In the genomic region with DNA sequence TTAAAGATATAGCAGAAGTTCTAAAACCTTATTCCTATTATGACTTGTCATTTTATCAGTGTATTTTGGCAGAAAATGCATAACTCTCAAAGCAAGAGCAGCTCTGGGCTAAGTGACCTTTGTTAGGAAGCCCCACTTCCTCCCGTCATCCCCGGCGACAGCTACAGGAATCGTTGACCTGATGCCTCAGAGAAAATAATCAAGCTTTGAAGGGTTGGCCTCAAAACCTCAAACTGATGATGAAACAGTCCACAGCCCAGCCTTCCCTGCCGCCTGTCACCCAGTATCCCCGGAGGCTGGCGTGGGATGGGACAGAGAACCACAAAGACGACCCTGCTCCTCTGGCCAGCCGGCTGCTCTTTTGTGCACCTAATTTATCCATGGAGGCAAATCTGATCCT, we compare ENCODE assay signal across 14 cellular contexts.
DNase-seq lines count a peak whose midpoint lies in the region; ATAC-seq and TF ChIP-seq lines count a peak whose summit lies in the region.
"Had no signal": no experiment of that assay in that cellular context is flagged by ENCODE, and none has a peak within 500 bp of the region (broad histone marks: within the 10 kb centered on the region; RNA-seq: fewer than 3 reads in every experiment).

No MANE protein-coding gene starts in this region.

- 5 to 17% (median 8%) methylated on average over 9 of the region's 9 CpGs for WGBS in spleen, 5 donors

- no peak overlapping the region for H3K4me2 ChIP-seq in fibroblast of lung (ENCODE audit: extremely low read depth, insufficient read depth, low read length)
- H3K4me2 ChIP-seq: PC-9 had no signal

- H3K9me3 ChIP-seq in fibroblast of lung (ENCODE audit: control insufficient read depth, insufficient read depth, low read depth, low read length): no peaks in the 10 kb centered on the region
- no peaks in the 10 kb centered on the region for H3K9me3 ChIP-seq in spleen

- TF ChIP-seq POLR2A in spleen (IDR thresholded peaks at IDR 0.05): no peak

- H2AFZ ChIP-seq in fibroblast of lung (ENCODE audit: low read length): peak overlapping the region; percentile 12
- H2AFZ ChIP-seq: PC-9 had no signal

- ATAC-seq in activated CD4-positive, CD25-positive, alpha-beta regulatory T cell treated with anti-CD3 and anti-CD28 coated beads, Interleukin-2, amount 50 U/mL, for 24 hours: no peak
- ATAC-seq in HG03175 (IDR thresholded peaks at IDR 0.05; ENCODE audit: unreplicated experiment): no peak

- intact Hi-C loops in spleen (cut with DNase I; ENCODE audit: low total_unique reads): no loop called here

- H3K36me3 ChIP-seq in fibroblast of lung (ENCODE audit: control insufficient read depth, insufficient read depth, low read length): no peaks in the 10 kb centered on the region
- H3K36me3 ChIP-seq in spleen: no peaks in the 10 kb centered on the region

- H3K4me3 ChIP-seq in fibroblast of lung (replicated peaks in 1 of 4; ENCODE audit: control extremely low read depth in 1 of 4, insufficient read depth in 1 of 4, low read depth in 3 of 4, low read length in 4 of 4) (no peak overlapping the region), spleen (no peak overlapping the region)
- H3K4me3 ChIP-seq: PC-9, skin epidermis had no signal

- H3K27me3 ChIP-seq in fibroblast of lung (ENCODE audit: control insufficient read depth, insufficient read depth, low read length) (no peaks in the 10 kb centered on the region), spleen (replicated peaks in 1 of 7) (peaks cover 0 to 12% (median 0%) of the 10 kb centered on the region in 7 donors)

- H3K79me2 ChIP-seq in fibroblast of lung (ENCODE audit: control insufficient read depth, insufficient read depth, low read length): no peaks in the 10 kb centered on the region

- TF ChIP-seq CTCF in fibroblast of lung (conservative IDR thresholded peaks at IDR 0.05 in 1 of 2, IDR thresholded peaks at IDR 0.05 in 1 of 2; ENCODE audit: low read depth in 1 of 2, low read length in 2 of 2): no peak
- no peak for TF ChIP-seq CTCF in spleen (IDR thresholded peaks at IDR 0.05 in 8 of 11, conservative IDR thresholded peaks at IDR 0.05 in 3 of 11)

- H3K4me1 ChIP-seq in fibroblast of lung (ENCODE audit: control insufficient read depth, extremely low read depth, insufficient read depth, low read length) (peaks cover 3% of the 10 kb centered on the region), spleen (peaks cover 0 to 9% (median 3%) of the 10 kb centered on the region in 6 donors)

- H3K27ac ChIP-seq in fibroblast of lung (ENCODE audit: insufficient read depth, low read length): no peak overlapping the region
- no peak overlapping the region for H3K27ac ChIP-seq in spleen
- H3K27ac ChIP-seq: dorsolateral prefrontal cortex, PC-9, skin epidermis had no signal

- peak; percentile 21 for DNase-seq in activated CD4-positive, CD25-positive, alpha-beta regulatory T cell treated with anti-CD3 and anti-CD28 coated beads, Interleukin-2, amount 50 U/mL, for 72 hours
- DNase-seq in NOMO-1 treated with DMSO at 0.1 percent for 48 hours (lab: John Stamatoyannopoulos, UW; ENCODE audit: unreplicated experiment) (peak; percentile 85), fibroblast of lung (ENCODE audit: low read depth in 2 of 2) (peak; percentile 20 to 22), spleen (peak; percentile 56), anterior cingulate cortex (lab: John Stamatoyannopoulos, UW) (no peak)
- no peak for DNase-seq in activated CD4-positive, alpha-beta T cell treated with anti-CD3 and anti-CD28 coated beads, Interleukin-2, amount 50 U/mL, for 4 hours
- DNase-seq: KG1, naive B cell, NCI-H2107, PC-9 had no signal

- no peak overlapping the region for H3K9ac ChIP-seq in fibroblast of lung (ENCODE audit: insufficient read depth, low read length)

- no peaks in the 10 kb centered on the region for H4K20me1 ChIP-seq in fibroblast of lung (ENCODE audit: control insufficient read depth, extremely low read depth, insufficient read depth, low read length)

Comparison
In these comparisons a context has a peak if more than half of its experiments do, and no peak if none do; other contexts are left out.
1. DNase-seq: peak in activated CD4-positive, CD25-positive, alpha-beta regulatory T cell treated with anti-CD3 and anti-CD28 coated beads, Interleukin-2, amount 50 U/mL, for 72 hours (single experiment), NOMO-1 treated with DMSO at 0.1 percent for 48 hours (single experiment), fibroblast of lung (2 of 2) and spleen (single experiment); none in anterior cingulate cortex (0 of 58) and activated CD4-positive, alpha-beta T cell treated with anti-CD3 and anti-CD28 coated beads, Interleukin-2, amount 50 U/mL, for 4 hours (0 of 2).